ENCODE assay signal across 20 cellular contexts in genomic region chr15:46879067-46879770, GRCh38.
DNase-seq lines count a peak whose midpoint lies in the region; ATAC-seq and TF ChIP-seq lines count a peak whose summit lies in the region.
"Had no signal": no experiment of that assay in that cellular context is flagged by ENCODE, and none has a peak within 500 bp of the region (broad histone marks: within the 10 kb centered on the region; RNA-seq: fewer than 3 reads in every experiment).

No MANE protein-coding gene starts in this region.

- WGBS in heart right ventricle, 2 donors: 6 to 17% methylated on average over 5 of the region's 5 CpGs
- WGBS in hepatocyte (ENCODE audit: low lambda C conversion rate, missing lambda C conversion rate): 37% methylated on average over 5 of the region's 5 CpGs

- H3K9me3 ChIP-seq in cardiac muscle cell (ENCODE audit: low read depth) (no peaks in the 10 kb centered on the region), heart right ventricle (peaks cover 0 to 15% (median 0%) of the 10 kb centered on the region in 11 donors), hepatocyte (ENCODE audit: low read depth) (no peaks in the 10 kb centered on the region)

- TF ChIP-seq CTCF in cardiac muscle cell (IDR thresholded peaks at IDR 0.05; ENCODE audit: low read depth, low read length) (no peak), heart right ventricle (IDR thresholded peaks at IDR 0.05) (no peak), hepatocyte (IDR thresholded peaks at IDR 0.05; ENCODE audit: poor library complexity) (no peak)

- peaks cover 0 to 2% of the 10 kb centered on the region in 2 donors for H3K36me3 Mint-ChIP-seq in activated T-cell treated with anti-CD3 and anti-CD28 coated beads, Interleukin-2, amount 50 U/mL, for 72 hours (ENCODE audit: insufficient read depth in 2 of 2)
- H3K36me3 Mint-ChIP-seq: CD4-positive, CD25-positive, alpha-beta regulatory T cell had no signal

- peak in 1 of 2 donors; percentile 54 for DNase-seq in cardiac muscle cell (ENCODE audit: low read depth in 1 of 2, low spot score in 1 of 2)
- DNase-seq in heart right ventricle: no peak
- peak; percentile 92 for DNase-seq in SK-N-DZ (ENCODE audit: low spot score)
- DNase-seq in hepatocyte (ENCODE audit: low spot score): no peak
- DNase-seq in activated T-cell treated with anti-CD3 and anti-CD28 coated beads, Interleukin-2, amount 50 U/mL, for 72 hours: no peak
- no peak for DNase-seq in SIG-M5 (lab: John Stamatoyannopoulos, UW)
- DNase-seq in SHP77 (lab: John Stamatoyannopoulos, UW): no peak
- DNase-seq: CD4-positive, CD25-positive, alpha-beta regulatory T cell; DMS53; GM23248; H9; KBM-7; MV-4-11; NCI-H1105; NCI-H1436 treated with DMSO at 0.1 percent for 48 hours; NCI-H187 treated with DMSO at 0.1 percent for 48 hours; NCI-H2227 treated with DMSO at 0.1 percent for 48 hours; NCI-H526 treated with DMSO at 0.1 percent for 48 hours; RPMI8226 had no signal

- intact Hi-C loops in heart right ventricle (cut with DNase I): no loop called here

- no peak overlapping the region for H3K27ac Mint-ChIP-seq in activated T-cell treated with anti-CD3 and anti-CD28 coated beads, Interleukin-2, amount 50 U/mL, for 72 hours
- H3K27ac Mint-ChIP-seq: CD4-positive, CD25-positive, alpha-beta regulatory T cell; H9 had no signal

- H3K4me1 Mint-ChIP-seq in activated T-cell treated with anti-CD3 and anti-CD28 coated beads, Interleukin-2, amount 50 U/mL, for 72 hours (ENCODE audit: low read depth): no peaks in the 10 kb centered on the region
- H3K4me1 Mint-ChIP-seq: CD4-positive, CD25-positive, alpha-beta regulatory T cell; H9 had no signal

- H3K36me3 ChIP-seq in cardiac muscle cell: no peaks in the 10 kb centered on the region
- H3K36me3 ChIP-seq in heart right ventricle: no peaks in the 10 kb centered on the region
- no peaks in the 10 kb centered on the region for H3K36me3 ChIP-seq in hepatocyte (replicated peaks; ENCODE audit: insufficient read depth, low read depth)
- H3K36me3 ChIP-seq: BLaER1 had no signal

- no peak overlapping the region for H3K4me3 ChIP-seq in cardiac muscle cell
- no peak overlapping the region for H3K4me3 ChIP-seq in heart right ventricle
- H3K4me3 ChIP-seq in hepatocyte: no peak overlapping the region
- H3K4me3 ChIP-seq: BLaER1, GM23248 had no signal

- H3K4me3 Mint-ChIP-seq in activated T-cell treated with anti-CD3 and anti-CD28 coated beads, Interleukin-2, amount 50 U/mL, for 72 hours: no peak overlapping the region
- H3K4me3 Mint-ChIP-seq: CD4-positive, CD25-positive, alpha-beta regulatory T cell; H9 had no signal

- H3K27me3 ChIP-seq in cardiac muscle cell: no peaks in the 10 kb centered on the region
- H3K27me3 ChIP-seq in heart right ventricle: no peaks in the 10 kb centered on the region
- H3K27me3 ChIP-seq in hepatocyte: no peaks in the 10 kb centered on the region
- H3K27me3 ChIP-seq: BLaER1 had no signal

- peak overlapping the region; percentile 5 for H3K4me2 ChIP-seq in hepatocyte
- H3K4me2 ChIP-seq: BLaER1 had no signal

- H3K4me1 ChIP-seq in cardiac muscle cell (ENCODE audit: low read depth) (peaks cover 31% of the 10 kb centered on the region), heart right ventricle (peaks cover 0 to 7% (median 0%) of the 10 kb centered on the region in 9 donors), hepatocyte (ENCODE audit: insufficient read depth) (no peaks in the 10 kb centered on the region)
- H3K4me1 ChIP-seq: BLaER1 had no signal

- no peak for ATAC-seq in heart right ventricle
- no peak for ATAC-seq in activated T-cell treated with anti-CD3 and anti-CD28 coated beads, Interleukin-2, amount 50 U/mL, for 72 hours (replicated peaks in 1 of 2)

- no peak overlapping the region for H2AFZ ChIP-seq in hepatocyte
- H2AFZ ChIP-seq: GM23248 had no signal

- H3K9me2 ChIP-seq in hepatocyte (replicated peaks; ENCODE audit: insufficient read depth): no peaks in the 10 kb centered on the region

- no peaks in the 10 kb centered on the region for H3K27me3 Mint-ChIP-seq in activated T-cell treated with anti-CD3 and anti-CD28 coated beads, Interleukin-2, amount 50 U/mL, for 72 hours (ENCODE audit: low read depth)
- H3K27me3 Mint-ChIP-seq: CD4-positive, CD25-positive, alpha-beta regulatory T cell had no signal

- peak overlapping the region; percentile 89 for H3K27ac ChIP-seq in cardiac muscle cell
- no peak overlapping the region for H3K27ac ChIP-seq in heart right ventricle
- no peak overlapping the region for H3K27ac ChIP-seq in hepatocyte
- H3K27ac ChIP-seq: BLaER1, GM23248 had no signal

- H4K20me1 ChIP-seq in hepatocyte (ENCODE audit: insufficient read depth, poor library complexity, severe bottlenecking): no peaks in the 10 kb centered on the region
- H4K20me1 ChIP-seq: BLaER1 had no signal

- H3K9me3 Mint-ChIP-seq in activated T-cell treated with anti-CD3 and anti-CD28 coated beads, Interleukin-2, amount 50 U/mL, for 72 hours: peaks cover 5 to 7% of the 10 kb centered on the region in 2 donors

- no peaks in the 10 kb centered on the region for H3K79me2 ChIP-seq in hepatocyte
